Comparison of ENCODE assay signal across 32 cellular contexts in genomic region chr19:45804140-45804958, GRCh38. TPM values are rescaled to one million over a fixed set of nuclear protein-coding genes. Genes with fewer than 3 reads are reported as not detected.
"Had no signal": no experiment of that assay in that cellular context is flagged by ENCODE, and none has a peak within 500 bp of the region (broad histone marks: within the 10 kb centered on the region; RNA-seq: fewer than 3 reads in every experiment).

No MANE protein-coding gene starts in this region.

- H3K27me3 ChIP-seq: ascending aorta, cardiac muscle cell, MG63, Peyer's patch had no signal

- DNase-seq: activated CD4-positive, alpha-beta T cell treated with anti-CD3 and anti-CD28 coated beads, Interleukin-2, amount 10 ng/mL, durations not matched to agents 24 days and 14 days; activated CD4-positive, alpha-beta T cell treated with anti-CD3 and anti-CD28 coated beads, Interleukin-2, amount 50 U/mL, for 4 hours; activated CD4-positive, CD25-positive, alpha-beta regulatory T cell; activated CD8-positive, alpha-beta T cell treated with anti-CD3 and anti-CD28 coated beads for 36 hours; activated gamma-delta T cell; activated naive CD4-positive, alpha-beta T cell treated with Interleukin-2 at 50 U/mL for 16 hours; activated naive CD8-positive, alpha-beta T cell treated with anti-CD3 and anti-CD28 coated beads, Interleukin-2, amount 10 ng/mL, durations not matched to agents 7 days and 5 days; activated T-cell treated with anti-CD3 and anti-CD28 coated beads, Interleukin-2, amount 50 U/mL, for 1 hour; amygdala; Kasumi-1; MG63; NCI-H1048; NCI-H1105 treated with DMSO at 0.1 percent for 48 hours; NCI-H1436; NCI-H1694 treated with DMSO at 0.1 percent for 48 hours; NCI-H2029; NCI-H345; NCI-H524 treated with DMSO at 0.1 percent for 48 hours; NK-92 treated with Interleukin-12 subunit alpha and Interleukin-12 subunit beta, amount 100 ng/mL, for 24 hours; PC-3; Peyer's patch; RPMI8226; SIG-M5; T-cell; T-helper 17 cell; T-helper 9 cell; WERI-Rb-1 had no signal

- ATAC-seq: activated CD8-positive, alpha-beta T cell treated with anti-CD3 and anti-CD28 coated beads for 36 hours; PC-3; Right ventricle myocardium inferior; SK-N-SH treated with all-trans-retinoic acid at 6 μM for 48 hours; T-cell; T-helper 17 cell had no signal

- H3K4me3 ChIP-seq: ascending aorta, cardiac muscle cell, MG63, Peyer's patch had no signal

- H3K27ac ChIP-seq: ascending aorta, cardiac muscle cell, Peyer's patch had no signal

- H3K4me1 ChIP-seq: ascending aorta had no signal

- H3K36me3 ChIP-seq: ascending aorta, cardiac muscle cell, MG63, Peyer's patch, WERI-Rb-1 had no signal

- H3K9me3 ChIP-seq: ascending aorta, MG63, Peyer's patch had no signal

RNA-seq across cellular contexts. Expression of gene RSPH6A, which starts 10.8 kb away (rescaled TPM):
- total RNA-seq: ascending aorta, PC-3, Right ventricle myocardium inferior, SK-MEL-5 had no signal
